9 cellular contexts compared by ENCODE assay signal in genomic region chr19:44499559-44499958, GRCh38. TPM values are rescaled to one million over a fixed set of nuclear protein-coding genes. Genes with fewer than 3 reads are reported as not detected.
DNase-seq lines count a peak whose midpoint lies in the region; ATAC-seq and TF ChIP-seq lines count a peak whose summit lies in the region.
"Had no signal": no experiment of that assay in that cellular context is flagged by ENCODE, and none has a peak within 500 bp of the region (broad histone marks: within the 10 kb centered on the region; RNA-seq: fewer than 3 reads in every experiment).

No MANE protein-coding gene starts in this region.

- peaks cover 63% of the 10 kb centered on the region for H3K36me3 Mint-ChIP-seq in T-helper 2 cell treated with Interferon-gamma antibody and Interleukin-4, amounts not matched to agents 5 μg/mL and 100 μg/mL, for 36 hours (ENCODE audit: low read depth)
- peaks cover 56% of the 10 kb centered on the region for H3K36me3 Mint-ChIP-seq in activated T-helper 1 cell treated with anti-CD3 and anti-CD28 coated beads, Interleukin-12 subunit alpha, Interleukin-12 subunit beta, Interleukin-2, Interleukin-4 antibody, amounts not matched to agents 30 ng/mL and 10 ng/mL and 1 ng/mL, durations not matched to agents 14 hours and 24 hours and 36 hours (ENCODE audit: low read depth)
- H3K36me3 Mint-ChIP-seq in immature natural killer cell, result peaks cover 26 to 37% (median 32%) of the 10 kb centered on the region in 3 donors

- H3K9me3 ChIP-seq in suprapubic skin, result peaks cover 39% of the 10 kb centered on the region

- DNase-seq in T-helper 2 cell treated with Interferon-gamma antibody and Interleukin-4, amounts not matched to agents 5 μg/mL and 100 μg/mL, for 36 hours (ENCODE audit: low spot score), result no peak
- DNase-seq in T-helper 2 cell, result no peak
- DNase-seq in activated T-helper 1 cell treated with anti-CD3 and anti-CD28 coated beads, Interleukin-12 subunit alpha, Interleukin-12 subunit beta, Interleukin-2, Interleukin-4 antibody, amounts not matched to agents 30 ng/mL and 10 ng/mL and 1 ng/mL, durations not matched to agents 14 hours and 24 hours and 36 hours (ENCODE audit: low spot score), result no peak
- no peak for DNase-seq in immature natural killer cell
- no peak for DNase-seq in suprapubic skin (ENCODE audit: low spot score in 2 of 2)
- no peak for DNase-seq in HUDEP-2 (lab: John Stamatoyannopoulos, UW; ENCODE audit: unreplicated experiment in 76 of 76)

- no peak overlapping the region for H3K27ac ChIP-seq in suprapubic skin

- peaks cover 23% of the 10 kb centered on the region for H3K4me1 ChIP-seq in suprapubic skin

- TF ChIP-seq CTCF in suprapubic skin (IDR thresholded peaks at IDR 0.05), result no peak

- peaks cover 29% of the 10 kb centered on the region for H3K4me1 Mint-ChIP-seq in T-helper 2 cell treated with Interferon-gamma antibody and Interleukin-4, amounts not matched to agents 5 μg/mL and 100 μg/mL, for 36 hours (ENCODE audit: low read depth)
- H3K4me1 Mint-ChIP-seq in activated T-helper 1 cell treated with anti-CD3 and anti-CD28 coated beads, Interleukin-12 subunit alpha, Interleukin-12 subunit beta, Interleukin-2, Interleukin-4 antibody, amounts not matched to agents 30 ng/mL and 10 ng/mL and 1 ng/mL, durations not matched to agents 14 hours and 24 hours and 36 hours (ENCODE audit: low read depth), result peaks cover 30% of the 10 kb centered on the region
- H3K4me1 Mint-ChIP-seq in immature natural killer cell, result peaks cover 44 to 59% of the 10 kb centered on the region in 2 donors

- H3K27me3 Mint-ChIP-seq in T-helper 2 cell treated with Interferon-gamma antibody and Interleukin-4, amounts not matched to agents 5 μg/mL and 100 μg/mL, for 36 hours (ENCODE audit: low read depth), result no peaks in the 10 kb centered on the region
- no peaks in the 10 kb centered on the region for H3K27me3 Mint-ChIP-seq in activated T-helper 1 cell treated with anti-CD3 and anti-CD28 coated beads, Interleukin-12 subunit alpha, Interleukin-12 subunit beta, Interleukin-2, Interleukin-4 antibody, amounts not matched to agents 30 ng/mL and 10 ng/mL and 1 ng/mL, durations not matched to agents 14 hours and 24 hours and 36 hours (ENCODE audit: insufficient read depth)
- H3K27me3 Mint-ChIP-seq in immature natural killer cell (ENCODE audit: low read depth in 3 of 3), result peaks cover 5 to 17% (median 12%) of the 10 kb centered on the region in 3 donors

- H3K4me3 ChIP-seq in suprapubic skin, result peak overlapping the region; percentile 86

- no peak for TF ChIP-seq POLR2A in suprapubic skin (IDR thresholded peaks at IDR 0.05)

- TF ChIP-seq EP300 in suprapubic skin (IDR thresholded peaks at IDR 0.05), result no peak

- WGBS in suprapubic skin, result 26% methylated on average over 6 of the region's 6 CpGs

- H3K4me3 Mint-ChIP-seq in T-helper 2 cell treated with Interferon-gamma antibody and Interleukin-4, amounts not matched to agents 5 μg/mL and 100 μg/mL, for 36 hours, result peak overlapping the region; percentile 98
- peak overlapping the region; percentile 93 for H3K4me3 Mint-ChIP-seq in activated T-helper 1 cell treated with anti-CD3 and anti-CD28 coated beads, Interleukin-12 subunit alpha, Interleukin-12 subunit beta, Interleukin-2, Interleukin-4 antibody, amounts not matched to agents 30 ng/mL and 10 ng/mL and 1 ng/mL, durations not matched to agents 14 hours and 24 hours and 36 hours
- peak overlapping the region; percentile 84 to 96 (median 94) for H3K4me3 Mint-ChIP-seq in immature natural killer cell

- peak overlapping the region; percentile 86 for H3K27ac Mint-ChIP-seq in T-helper 2 cell treated with Interferon-gamma antibody and Interleukin-4, amounts not matched to agents 5 μg/mL and 100 μg/mL, for 36 hours
- H3K27ac Mint-ChIP-seq in activated T-helper 1 cell treated with anti-CD3 and anti-CD28 coated beads, Interleukin-12 subunit alpha, Interleukin-12 subunit beta, Interleukin-2, Interleukin-4 antibody, amounts not matched to agents 30 ng/mL and 10 ng/mL and 1 ng/mL, durations not matched to agents 14 hours and 24 hours and 36 hours, result peak overlapping the region; percentile 83
- peak overlapping the region; percentile 84 to 95 (median 90) for H3K27ac Mint-ChIP-seq in immature natural killer cell

- no peaks in the 10 kb centered on the region for H3K27me3 ChIP-seq in suprapubic skin

- H3K36me3 ChIP-seq in suprapubic skin, result peaks cover 38% of the 10 kb centered on the region

- intact Hi-C loops in activated T-helper 1 cell treated with anti-CD3 and anti-CD28 coated beads, Interleukin-12 subunit alpha, Interleukin-12 subunit beta, Interleukin-2, Interleukin-4 antibody, amounts not matched to agents 30 ng/mL and 10 ng/mL and 1 ng/mL, durations not matched to agents 14 hours and 24 hours and 36 hours (cut with micrococcal nuclease), result no loop called here

- H3K9me3 Mint-ChIP-seq in T-helper 2 cell treated with Interferon-gamma antibody and Interleukin-4, amounts not matched to agents 5 μg/mL and 100 μg/mL, for 36 hours, result peaks cover 75% of the 10 kb centered on the region
- H3K9me3 Mint-ChIP-seq in activated T-helper 1 cell treated with anti-CD3 and anti-CD28 coated beads, Interleukin-12 subunit alpha, Interleukin-12 subunit beta, Interleukin-2, Interleukin-4 antibody, amounts not matched to agents 30 ng/mL and 10 ng/mL and 1 ng/mL, durations not matched to agents 14 hours and 24 hours and 36 hours, result peaks cover 75% of the 10 kb centered on the region
- H3K9me3 Mint-ChIP-seq in immature natural killer cell, result peaks cover 13 to 19% (median 14%) of the 10 kb centered on the region in 6 donors

- ATAC-seq in HG03039 (IDR thresholded peaks at IDR 0.05; ENCODE audit: unreplicated experiment) (no peak), GM18498 (IDR thresholded peaks at IDR 0.05; ENCODE audit: unreplicated experiment) (no peak)

RNA-seq across cellular contexts. Expression of gene ZNF180, which starts 0.8 kb away (rescaled TPM):
- 8.8 and 10.1 TPM in 2 replicates for total RNA-seq in activated T-helper 1 cell treated with anti-CD3 and anti-CD28 coated beads, Interleukin-12 subunit alpha, Interleukin-12 subunit beta, Interleukin-2, Interleukin-4 antibody, amounts not matched to agents 30 ng/mL and 10 ng/mL and 1 ng/mL, durations not matched to agents 14 hours and 24 hours and 36 hours
- 1 to 10 TPM; 2.3 to 7.9 (median 3.8) TPM for polyA plus RNA-seq in immature natural killer cell
- 10 to 100 TPM in 2 of 4 donors, 1 to 10 TPM in 2; 7.7 to 11.7 (median 10.3) TPM for total RNA-seq in suprapubic skin

RNA-seq across cellular contexts. Expression of gene CEACAM20, which starts 29.9 kb away (rescaled TPM):
- not detected in 2 replicates for total RNA-seq in activated T-helper 1 cell treated with anti-CD3 and anti-CD28 coated beads, Interleukin-12 subunit alpha, Interleukin-12 subunit beta, Interleukin-2, Interleukin-4 antibody, amounts not matched to agents 30 ng/mL and 10 ng/mL and 1 ng/mL, durations not matched to agents 14 hours and 24 hours and 36 hours
- not detected for polyA plus RNA-seq in immature natural killer cell
- total RNA-seq in suprapubic skin, result under 1 TPM in 1 of 4 donors, not detected in 3; 0.40 TPM
- total RNA-seq: left lobe of liver had no signal

RNA-seq across cellular contexts. Expression of gene ZNF229, which starts 51.3 kb away (rescaled TPM):
- total RNA-seq in activated T-helper 1 cell treated with anti-CD3 and anti-CD28 coated beads, Interleukin-12 subunit alpha, Interleukin-12 subunit beta, Interleukin-2, Interleukin-4 antibody, amounts not matched to agents 30 ng/mL and 10 ng/mL and 1 ng/mL, durations not matched to agents 14 hours and 24 hours and 36 hours, result 0.08 TPM in 1 of 2 replicates, not detected in the other
- under 1 TPM in 2 of 3 donors, not detected in 1; 0.20 to 0.21 TPM for polyA plus RNA-seq in immature natural killer cell
- 10 to 100 TPM in 1 of 4 donors, 1 to 10 TPM in 1, under 1 TPM in 2; 0.83 to 10.6 (median 1.6) TPM for total RNA-seq in suprapubic skin
